ENCODE assay signal across 1 cellular context in genomic region chr15:79002631-79003030, GRCh38.
TF ChIP-seq lines count a peak whose summit lies in the region.

No MANE protein-coding gene starts in this region.

TF ChIP-seq in H1, 55 proteins besides CTCF, POLR2A, EP300 and RAD21 (continued from another document):
- no peak for TF ChIP-seq PHF8 (conservative IDR thresholded peaks at IDR 0.05; ENCODE audit: low read depth, low read length)
- TF ChIP-seq TCF12 (IDR thresholded peaks at IDR 0.05; ENCODE audit: low read depth, low read length) = no peak
- no peak for TF ChIP-seq MAX (IDR thresholded peaks at IDR 0.05)
- TF ChIP-seq KDM4A (IDR thresholded peaks at IDR 0.05; ENCODE audit: low read depth, low read length, severe bottlenecking) = no peak
